In the genomic region with DNA sequence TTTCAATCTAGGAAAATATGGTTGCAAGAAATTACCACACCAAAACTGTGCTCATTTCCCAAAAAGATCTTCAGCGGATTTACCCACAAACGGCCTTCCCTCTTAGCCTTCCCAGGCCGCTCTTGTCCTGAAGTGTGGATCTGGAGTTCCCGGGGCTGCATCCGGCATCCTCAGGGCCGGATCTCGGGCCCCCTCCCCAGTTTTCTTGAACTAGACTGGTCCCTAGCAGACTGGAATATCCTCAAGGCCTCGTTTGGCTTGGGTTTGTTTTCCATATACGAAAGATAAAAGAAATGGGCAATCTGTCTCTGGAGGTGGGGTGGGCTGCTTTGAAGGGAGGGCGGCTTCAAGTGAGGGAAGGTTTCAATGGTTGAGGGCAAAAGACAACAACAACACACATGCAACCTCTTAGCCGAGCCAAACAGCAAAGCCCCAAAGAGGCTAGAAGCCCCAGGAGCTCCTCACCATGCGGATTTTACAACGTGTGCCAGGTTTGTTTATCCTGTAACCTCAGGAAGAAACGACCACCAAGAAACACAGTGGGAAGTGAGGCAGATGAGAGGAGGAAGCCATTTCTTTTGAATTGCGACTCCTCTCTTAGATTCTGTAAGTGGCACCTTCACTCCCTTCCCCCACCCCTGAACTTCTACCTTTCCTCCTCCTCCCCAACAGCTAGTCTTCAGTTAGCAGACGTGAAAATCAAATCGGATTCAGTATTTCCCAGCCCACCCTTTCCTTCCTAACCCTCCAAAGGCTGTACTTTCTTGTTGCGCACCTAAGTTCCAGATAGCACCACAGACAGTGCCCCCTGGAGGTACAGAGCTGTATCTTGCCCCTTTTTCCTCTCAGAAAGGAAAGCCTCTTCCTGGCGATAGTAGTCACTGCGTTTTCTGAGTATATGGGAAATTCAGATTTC, we compare ENCODE assay signal across 10 cellular contexts. TPM values are rescaled to one million over a fixed set of nuclear protein-coding genes. Genes with fewer than 3 reads are reported as not detected.
DNase-seq lines count a peak whose midpoint lies in the region; ATAC-seq, FAIRE-seq and TF ChIP-seq lines count a peak whose summit lies in the region.
"Had no signal": no experiment of that assay in that cellular context is flagged by ENCODE, and none has a peak within 500 bp of the region (broad histone marks: within the 10 kb centered on the region; RNA-seq: fewer than 3 reads in every experiment).

No MANE protein-coding gene starts in this region.

- no peaks in the 10 kb centered on the region for H3K79me2 ChIP-seq in endothelial cell of umbilical vein (ENCODE audit: control insufficient read depth, insufficient read depth, low read length)

- no peaks in the 10 kb centered on the region for H3K4me1 ChIP-seq in A673 (ENCODE audit: insufficient read depth, low read length, poor library complexity, severe bottlenecking)
- peaks cover 60% of the 10 kb centered on the region for H3K4me1 ChIP-seq in HUES48 (ENCODE audit: control insufficient read depth, insufficient read depth, low read length)
- no peaks in the 10 kb centered on the region for H3K4me1 ChIP-seq in endothelial cell of umbilical vein (ENCODE audit: control insufficient read depth, extremely low read depth, insufficient read depth, low read length)
- no peaks in the 10 kb centered on the region for H3K4me1 ChIP-seq in prostate gland (replicated peaks)

- peak; percentile 70 for TF ChIP-seq CTCF in A673 (conservative IDR thresholded peaks at IDR 0.05; ENCODE audit: low read depth, low read length)
- TF ChIP-seq CTCF in endothelial cell of umbilical vein (IDR thresholded peaks at IDR 0.05; ENCODE audit: extremely low read depth in 1 of 2, insufficient read depth in 1 of 2, low read depth in 1 of 2, low read length in 2 of 2), result peak; percentile 3 to 8
- TF ChIP-seq CTCF in prostate gland (IDR thresholded peaks at IDR 0.05), result no peak

- no peak overlapping the region for H3K4me3 Mint-ChIP-seq in activated T-cell treated with anti-CD3 and anti-CD28 coated beads, Interleukin-2, amount 50 U/mL, for 24 hours

- CTCF ChIA-PET in A673 (lab: Charles Lee), result interaction anchor here (0.7 kb wide), 1 partner anchor 284 kb away, joined by 3 read pairs; no protein-coding TSS in a partner anchor
- CTCF ChIA-PET in endothelial cell of umbilical vein (lab: Charles Lee), result interaction anchor here (1.4 kb wide), 1 partner anchor 11 kb away, joined by 4 read pairs; no protein-coding TSS in a partner anchor

- TF ChIP-seq POLR2A in endothelial cell of umbilical vein (IDR thresholded peaks at IDR 0.05; ENCODE audit: low read depth, low read length), result no peak
- no peak for TF ChIP-seq POLR2A in prostate gland (IDR thresholded peaks at IDR 0.05)

- no peak overlapping the region for H3K9ac ChIP-seq in HUES48 (ENCODE audit: low read depth, low read length)
- no peak overlapping the region for H3K9ac ChIP-seq in endothelial cell of umbilical vein (replicated peaks; ENCODE audit: extremely low read depth, insufficient read depth, low read length)

- H4K20me1 ChIP-seq in endothelial cell of umbilical vein (replicated peaks; ENCODE audit: control insufficient read depth, extremely low read depth, insufficient read depth, low read length), result no peaks in the 10 kb centered on the region

- intact Hi-C loops in A673 (cut with micrococcal nuclease; ENCODE audit: unreplicated experiment) (no loop called here), endothelial cell of umbilical vein (cut with micrococcal nuclease) (no loop called here), prostate gland (cut with DNase I) (no loop called here)

- no peak overlapping the region for H2AFZ ChIP-seq in endothelial cell of umbilical vein (ENCODE audit: low read depth, low read length)

- H3K4me1 Mint-ChIP-seq in activated T-cell treated with anti-CD3 and anti-CD28 coated beads, Interleukin-2, amount 50 U/mL, for 24 hours (ENCODE audit: low read depth), result no peaks in the 10 kb centered on the region
- H3K4me1 Mint-ChIP-seq: CD4-positive, CD25-positive, alpha-beta regulatory T cell had no signal

- H3K4me3 ChIP-seq in A673 (ENCODE audit: low read depth, low read length, poor library complexity, severe bottlenecking), result no peak overlapping the region
- peak overlapping the region; percentile 52 for H3K4me3 ChIP-seq in HUES48 (ENCODE audit: low read depth, low read length)
- no peak overlapping the region for H3K4me3 ChIP-seq in endothelial cell of umbilical vein (replicated peaks in 1 of 3; ENCODE audit: insufficient read depth in 1 of 3, low read depth in 1 of 3, low read length in 3 of 3)
- no peak overlapping the region for H3K4me3 ChIP-seq in prostate gland

- H3K9me3 ChIP-seq in A673 (ENCODE audit: low read depth, low read length, poor library complexity, severe bottlenecking), result no peaks in the 10 kb centered on the region
- H3K9me3 ChIP-seq in HUES48 (ENCODE audit: control insufficient read depth, insufficient read depth, low read length), result no peaks in the 10 kb centered on the region
- no peaks in the 10 kb centered on the region for H3K9me3 ChIP-seq in endothelial cell of umbilical vein (replicated peaks; ENCODE audit: control insufficient read depth, insufficient read depth, low read length)
- no peaks in the 10 kb centered on the region for H3K9me3 ChIP-seq in prostate gland

- dilution Hi-C loops in endothelial cell of umbilical vein (cut with MboI; ENCODE audit: extremely low pct_ligation_motif_present, low sequenced_read_pairs), result no loop called here

- H3K27me3 ChIP-seq in A673 (replicated peaks; ENCODE audit: insufficient read depth, low read depth, low read length, poor library complexity), result no peaks in the 10 kb centered on the region
- H3K27me3 ChIP-seq in HUES48 (ENCODE audit: control insufficient read depth, insufficient read depth, low read length), result peaks cover 95% of the 10 kb centered on the region
- H3K27me3 ChIP-seq in endothelial cell of umbilical vein (ENCODE audit: control insufficient read depth in 2 of 2, insufficient read depth in 2 of 2, low read length in 2 of 2), result no peaks in the 10 kb centered on the region
- H3K27me3 ChIP-seq in prostate gland (replicated peaks; ENCODE audit: insufficient read depth), result no peaks in the 10 kb centered on the region

- H3K4me2 ChIP-seq in endothelial cell of umbilical vein (ENCODE audit: insufficient read depth, low read length), result no peak overlapping the region

- H3K27ac ChIP-seq in A673 (ENCODE audit: low read depth, low read length, poor library complexity, severe bottlenecking), result no peak overlapping the region
- no peak overlapping the region for H3K27ac ChIP-seq in HUES48 (ENCODE audit: low read depth, low read length)
- H3K27ac ChIP-seq in endothelial cell of umbilical vein (ENCODE audit: insufficient read depth, low read depth, low read length), result no peak overlapping the region
- H3K27ac ChIP-seq in prostate gland, result no peak overlapping the region

- H3K9me1 ChIP-seq in endothelial cell of umbilical vein (replicated peaks; ENCODE audit: control insufficient read depth, extremely low read depth, insufficient read depth, low read length), result no peaks in the 10 kb centered on the region

- DNase-seq in A673 (ENCODE audit: low spot score) (peak; percentile 49), endothelial cell of umbilical vein (ENCODE audit: low read depth, low spot score) (no peak), pons (ENCODE audit: low spot score) (no peak), NCI-H146 (lab: John Stamatoyannopoulos, UW) (no peak), prostate gland (ENCODE audit: low spot score) (no peak)
- no peak for DNase-seq in activated T-cell treated with anti-CD3 and anti-CD28 coated beads, Interleukin-2, amount 50 U/mL, for 24 hours
- DNase-seq: CD4-positive, CD25-positive, alpha-beta regulatory T cell had no signal

- POLR2A ChIA-PET in A673 (lab: Charles Lee; ENCODE audit: low non-redundant PET) (no interaction called here), endothelial cell of umbilical vein (lab: Charles Lee) (no interaction called here)

- peak; percentile 58 for ATAC-seq in GM19395 (IDR thresholded peaks at IDR 0.05; ENCODE audit: unreplicated experiment)

- BruUV-seq in A673 (replicated peaks; lab: Mats Ljungman, UMichigan) (no TSS peak), endothelial cell of umbilical vein (replicated peaks; lab: Mats Ljungman, UMichigan) (no TSS peak)

- H3K27ac Mint-ChIP-seq in activated T-cell treated with anti-CD3 and anti-CD28 coated beads, Interleukin-2, amount 50 U/mL, for 24 hours, result no peak overlapping the region
- H3K27ac Mint-ChIP-seq: CD4-positive, CD25-positive, alpha-beta regulatory T cell had no signal

- H3K36me3 ChIP-seq in A673 (ENCODE audit: insufficient read depth, low read length, poor library complexity, severe bottlenecking) (no peaks in the 10 kb centered on the region), HUES48 (ENCODE audit: control insufficient read depth, insufficient read depth, low read length) (no peaks in the 10 kb centered on the region), endothelial cell of umbilical vein (ENCODE audit: control insufficient read depth in 2 of 2, extremely low read depth in 1 of 2, insufficient read depth in 2 of 2, low read length in 2 of 2) (no peaks in the 10 kb centered on the region), prostate gland (no peaks in the 10 kb centered on the region)

- WGBS in prostate gland, result 81% methylated on average over 20 of the region's 20 CpGs

- H3K36me3 Mint-ChIP-seq in activated T-cell treated with anti-CD3 and anti-CD28 coated beads, Interleukin-2, amount 50 U/mL, for 24 hours (ENCODE audit: low read depth), result no peaks in the 10 kb centered on the region
- H3K36me3 Mint-ChIP-seq: CD4-positive, CD25-positive, alpha-beta regulatory T cell had no signal

- H3K9me3 Mint-ChIP-seq in activated T-cell treated with anti-CD3 and anti-CD28 coated beads, Interleukin-2, amount 50 U/mL, for 24 hours, result no peaks in the 10 kb centered on the region

- FAIRE-seq in endothelial cell of umbilical vein (lab: Jason Lieb, UNC), result no peak
- FAIRE-seq: colon had no signal

- H3K27me3 Mint-ChIP-seq in activated T-cell treated with anti-CD3 and anti-CD28 coated beads, Interleukin-2, amount 50 U/mL, for 24 hours, result peaks cover 56% of the 10 kb centered on the region

RNA-seq across cellular contexts. Expression of gene MYF6, which starts 2.6 kb away (rescaled TPM):
- total RNA-seq in A673 (2021), result not detected in 2 replicates
- not detected in 2 replicates for total RNA-seq in endothelial cell of umbilical vein
- polyA plus RNA-seq in endothelial cell of umbilical vein, result not detected in 2 replicates
- not detected in 2 replicates for polyA plus RNA-seq in endothelial cell of umbilical vein (2011; cell fraction: cytosol; rRNA removed)
- polyA plus RNA-seq in endothelial cell of umbilical vein (2011; cell fraction: nucleus; rRNA removed), result not detected in 2 replicates
- polyA plus RNA-seq in endothelial cell of umbilical vein (2012), result not detected in 2 replicates
- polyA minus RNA-seq in endothelial cell of umbilical vein, result not detected in 2 replicates
- not detected for polyA minus RNA-seq in endothelial cell of umbilical vein (2011; cell fraction: cytosol; rRNA and poly(A)+ RNA removed)
- polyA minus RNA-seq in endothelial cell of umbilical vein (2011; cell fraction: nucleus; rRNA and poly(A)+ RNA removed), result not detected in 2 replicates
- total RNA-seq in prostate gland, result 1 to 10 TPM in 1 of 2 donors, not detected in 1; 2.5 TPM
- total RNA-seq: CD4-positive, CD25-positive, alpha-beta regulatory T cell had no signal
- polyA plus RNA-seq: CD4-positive, CD25-positive, alpha-beta regulatory T cell had no signal

RNA-seq across cellular contexts. Expression of gene MYF5, which starts 6.6 kb away (rescaled TPM):
- total RNA-seq in A673 (2021) (not detected in 2 replicates), endothelial cell of umbilical vein (not detected in 2 replicates), prostate gland (1 to 10 TPM in 1 of 2 donors, not detected in 1; 4.1 TPM)
- polyA plus RNA-seq in endothelial cell of umbilical vein, result not detected in 2 replicates
- not detected in 2 replicates for polyA plus RNA-seq in endothelial cell of umbilical vein (2011; cell fraction: cytosol; rRNA removed)
- polyA plus RNA-seq in endothelial cell of umbilical vein (2011; cell fraction: nucleus; rRNA removed), result not detected in 2 replicates
- not detected in 2 replicates for polyA plus RNA-seq in endothelial cell of umbilical vein (2012)
- not detected in 2 replicates for polyA minus RNA-seq in endothelial cell of umbilical vein
- polyA minus RNA-seq in endothelial cell of umbilical vein (2011; cell fraction: cytosol; rRNA and poly(A)+ RNA removed), result not detected
- not detected in 2 replicates for polyA minus RNA-seq in endothelial cell of umbilical vein (2011; cell fraction: nucleus; rRNA and poly(A)+ RNA removed)
- total RNA-seq: CD4-positive, CD25-positive, alpha-beta regulatory T cell had no signal
- polyA plus RNA-seq: CD4-positive, CD25-positive, alpha-beta regulatory T cell had no signal

Comparison
In these comparisons a context has a peak if more than half of its experiments do, and no peak if none do; other contexts are left out.
1. CTCF ChIP-seq: peak in A673 (single experiment) and endothelial cell of umbilical vein (2 of 2); none in prostate gland (0 of 4).